Comparison of ENCODE assay signal across 13 cellular contexts in the genomic region with DNA sequence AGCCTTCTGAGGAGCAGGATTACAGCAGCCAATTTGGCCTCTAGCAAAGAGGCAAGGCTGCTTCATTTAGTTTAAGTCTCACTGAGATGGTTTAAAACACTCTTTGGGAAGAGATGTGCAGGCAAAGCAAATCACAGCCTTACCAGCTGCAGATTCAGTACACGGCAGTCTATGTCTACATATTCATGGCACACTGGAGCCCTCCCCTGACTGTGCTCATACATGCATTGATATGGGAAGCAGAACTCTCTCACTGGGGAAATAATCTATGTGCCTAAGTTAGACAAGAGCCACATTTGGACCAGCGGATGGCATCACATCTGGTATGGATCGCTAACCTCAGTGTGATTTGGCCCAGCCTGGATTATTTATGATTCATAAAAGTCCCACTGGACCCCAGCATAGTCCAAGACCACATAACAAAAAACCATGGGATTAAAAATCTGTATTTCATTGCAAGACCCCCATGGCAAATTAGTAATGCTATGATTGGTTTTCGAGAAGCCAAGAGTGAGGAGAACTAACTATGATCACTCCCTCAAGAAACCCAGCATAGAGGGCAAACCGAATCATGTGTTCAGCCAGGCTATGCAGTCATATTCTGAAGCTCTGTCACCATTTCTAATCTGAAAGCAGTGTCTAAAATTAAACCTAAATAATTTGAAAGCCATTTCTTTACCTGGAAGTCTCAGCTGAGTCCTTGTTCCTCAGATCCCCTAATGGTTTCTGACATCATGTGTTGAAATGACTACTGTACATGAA. TPM values are rescaled to one million over a fixed set of nuclear protein-coding genes. Genes with fewer than 3 reads are reported as not detected.
DNase-seq lines count a peak whose midpoint lies in the region; ATAC-seq and TF ChIP-seq lines count a peak whose summit lies in the region.
"Had no signal": no experiment of that assay in that cellular context is flagged by ENCODE, and none has a peak within 500 bp of the region (broad histone marks: within the 10 kb centered on the region; RNA-seq: fewer than 3 reads in every experiment).

No MANE protein-coding gene starts in this region.

- no peaks in the 10 kb centered on the region for H3K36me3 Mint-ChIP-seq in Caco-2 (ENCODE audit: insufficient read depth, unreplicated experiment)
- no peaks in the 10 kb centered on the region for H3K36me3 Mint-ChIP-seq in naive thymus-derived CD4-positive, alpha-beta T cell
- H3K36me3 Mint-ChIP-seq: stimulated activated effector memory CD8-positive, alpha-beta T cell treated with anti-CD3 and anti-CD28 coated beads, Interleukin-12 subunit alpha, Interleukin-12 subunit beta, amount 100 ng/mL, for 72 hours had no signal

- H3K27ac Mint-ChIP-seq in Caco-2 (ENCODE audit: unreplicated experiment) = no peak overlapping the region
- H3K27ac Mint-ChIP-seq in naive thymus-derived CD4-positive, alpha-beta T cell = no peak overlapping the region
- H3K27ac Mint-ChIP-seq: stimulated activated effector memory CD8-positive, alpha-beta T cell treated with anti-CD3 and anti-CD28 coated beads, Interleukin-12 subunit alpha, Interleukin-12 subunit beta, amount 100 ng/mL, for 72 hours had no signal

- H3K4me3 Mint-ChIP-seq in Caco-2 (ENCODE audit: unreplicated experiment) = no peak overlapping the region
- no peak overlapping the region for H3K4me3 Mint-ChIP-seq in naive thymus-derived CD4-positive, alpha-beta T cell
- H3K4me3 Mint-ChIP-seq: stimulated activated effector memory CD8-positive, alpha-beta T cell treated with anti-CD3 and anti-CD28 coated beads, Interleukin-12 subunit alpha, Interleukin-12 subunit beta, amount 100 ng/mL, for 72 hours had no signal

- POLR2A ChIA-PET in Caco-2 (lab: Charles Lee) = no interaction called here
- POLR2A ChIA-PET in naive thymus-derived CD4-positive, alpha-beta T cell (lab: Charles Lee) = no interaction called here

- TF ChIP-seq CTCF in RWPE2 (IDR thresholded peaks at IDR 0.05; ENCODE audit: poor library complexity, severe bottlenecking) (peak; percentile 13), fibroblast of villous mesenchyme (IDR thresholded peaks at IDR 0.05; ENCODE audit: insufficient read depth, low read depth, low read length) (peak; percentile 32), Caco-2 (IDR thresholded peaks at IDR 0.05; ENCODE audit: insufficient read depth in 1 of 2, low read depth in 1 of 2, low read length in 1 of 2, severe bottlenecking in 1 of 2, unreplicated experiment in 1 of 2) (no peak)

- H3K9me3 ChIP-seq in BLaER1 treated with 17β-estradiol and CSF1 and Interleukin-3, amounts not matched to agents 10 nM and 100 nM (replicated peaks in 1 of 11) = no peaks in the 10 kb centered on the region
- H3K9me3 ChIP-seq in RWPE2 (ENCODE audit: severe bottlenecking) = no peaks in the 10 kb centered on the region
- no peaks in the 10 kb centered on the region for H3K9me3 ChIP-seq in Caco-2
- H3K9me3 ChIP-seq in naive thymus-derived CD4-positive, alpha-beta T cell (ENCODE audit: control insufficient read depth in 2 of 3, low read length in 3 of 3) = no peaks in the 10 kb centered on the region

- H3K4me1 ChIP-seq in BLaER1 treated with 17β-estradiol and CSF1 and Interleukin-3, amounts not matched to agents 10 nM and 100 nM = peaks cover 14 to 55% (median 26%) of the 10 kb centered on the region in 10 experiments; a peak in 19 of 20 replicates
- peaks cover 10% of the 10 kb centered on the region for H3K4me1 ChIP-seq in RWPE2 (ENCODE audit: insufficient read depth, poor library complexity, severe bottlenecking)
- H3K4me1 ChIP-seq in Caco-2 = 0 out of 2 replicates have a peak, but pooled peaks cover 4% of the 10 kb centered on the region
- H3K4me1 ChIP-seq in naive thymus-derived CD4-positive, alpha-beta T cell (ENCODE audit: control insufficient read depth in 2 of 2, insufficient read depth in 2 of 2, low read length in 2 of 2) = no peaks in the 10 kb centered on the region

- intact Hi-C loops in Caco-2 (cut with micrococcal nuclease; ENCODE audit: unreplicated experiment) = no loop called here
- intact Hi-C loops in naive thymus-derived CD4-positive, alpha-beta T cell (cut with micrococcal nuclease) = no loop called here

- H3K4me1 Mint-ChIP-seq in Caco-2 (ENCODE audit: low read depth, unreplicated experiment) = peaks cover 6% of the 10 kb centered on the region
- H3K4me1 Mint-ChIP-seq in naive thymus-derived CD4-positive, alpha-beta T cell = peaks cover 0 to 4% (median 0%) of the 10 kb centered on the region in 7 donors
- H3K4me1 Mint-ChIP-seq: stimulated activated effector memory CD8-positive, alpha-beta T cell treated with anti-CD3 and anti-CD28 coated beads, Interleukin-12 subunit alpha, Interleukin-12 subunit beta, amount 100 ng/mL, for 72 hours had no signal

- H3K36me3 ChIP-seq in BLaER1 treated with 17β-estradiol and CSF1 and Interleukin-3, amounts not matched to agents 10 nM and 100 nM = no peaks in the 10 kb centered on the region
- H3K36me3 ChIP-seq in RWPE2 (ENCODE audit: low read depth) (no peaks in the 10 kb centered on the region), Caco-2 (ENCODE audit: control insufficient read depth, insufficient read depth, low read length) (no peaks in the 10 kb centered on the region)
- no peaks in the 10 kb centered on the region for H3K36me3 ChIP-seq in naive thymus-derived CD4-positive, alpha-beta T cell (ENCODE audit: control insufficient read depth in 2 of 3, insufficient read depth in 3 of 3, low read length in 3 of 3)

- no peaks in the 10 kb centered on the region for H3K9me3 Mint-ChIP-seq in Caco-2 (ENCODE audit: unreplicated experiment)
- H3K9me3 Mint-ChIP-seq in naive thymus-derived CD4-positive, alpha-beta T cell = peaks cover 0 to 5% (median 0%) of the 10 kb centered on the region in 11 donors
- H3K9me3 Mint-ChIP-seq: stimulated activated effector memory CD8-positive, alpha-beta T cell treated with anti-CD3 and anti-CD28 coated beads, Interleukin-12 subunit alpha, Interleukin-12 subunit beta, amount 100 ng/mL, for 72 hours had no signal

- no peak for DNase-seq in RWPE2 (ENCODE audit: low spot score)
- DNase-seq in fibroblast of villous mesenchyme (ENCODE audit: low read depth) = peak; percentile 77
- peak; percentile 61 for DNase-seq in pons (ENCODE audit: low spot score)
- no peak for DNase-seq in activated CD4-positive, alpha-beta T cell treated with anti-CD3 and anti-CD28 coated beads for 1 hour
- DNase-seq in Caco-2 = no peak
- no peak for DNase-seq in naive thymus-derived CD4-positive, alpha-beta T cell
- no peak for DNase-seq in iPS-NIHi11 (ENCODE audit: low spot score)
- DNase-seq: activated T-cell treated with anti-CD3 and anti-CD28 coated beads, Interleukin-2, amount 50 U/mL, for 48 hours; GF-D8; NCI-H510A treated with DMSO at 0.1 percent for 48 hours had no signal

- H4K20me1 ChIP-seq in BLaER1 treated with 17β-estradiol and CSF1 and Interleukin-3, amounts not matched to agents 10 nM and 100 nM = no peaks in the 10 kb centered on the region

- H3K27ac ChIP-seq in BLaER1 treated with 17β-estradiol and CSF1 and Interleukin-3, amounts not matched to agents 10 nM and 100 nM = peak overlapping the region in 3 of 11 experiments; percentile 61 to 73 (median 73); a peak in 4 of 22 replicates
- no peak overlapping the region for H3K27ac ChIP-seq in RWPE2 (ENCODE audit: poor library complexity, severe bottlenecking)
- no peak overlapping the region for H3K27ac ChIP-seq in naive thymus-derived CD4-positive, alpha-beta T cell (ENCODE audit: low read depth, low read length)

- H3K27me3 ChIP-seq in BLaER1 treated with 17β-estradiol and CSF1 and Interleukin-3, amounts not matched to agents 10 nM and 100 nM = no peaks in the 10 kb centered on the region
- H3K27me3 ChIP-seq in RWPE2 (ENCODE audit: insufficient read depth, poor library complexity, severe bottlenecking) = no peaks in the 10 kb centered on the region
- no peaks in the 10 kb centered on the region for H3K27me3 ChIP-seq in Caco-2 (replicated peaks; ENCODE audit: control insufficient read depth, insufficient read depth, low read length)
- H3K27me3 ChIP-seq in naive thymus-derived CD4-positive, alpha-beta T cell (ENCODE audit: control insufficient read depth in 2 of 2, insufficient read depth in 2 of 2, low read length in 2 of 2) = no peaks in the 10 kb centered on the region

- H3K4me2 ChIP-seq in BLaER1 treated with 17β-estradiol and CSF1 and Interleukin-3, amounts not matched to agents 10 nM and 100 nM = peak overlapping the region in 10 of 11 experiments; percentile 48 to 80 (median 63); a peak in 16 of 22 replicates

- peak overlapping the region in 3 of 10 experiments; percentile 44 to 58 (median 56); a peak in 6 of 20 replicates for H3K4me3 ChIP-seq in BLaER1 treated with 17β-estradiol and CSF1 and Interleukin-3, amounts not matched to agents 10 nM and 100 nM
- H3K4me3 ChIP-seq in RWPE2 (ENCODE audit: severe bottlenecking) (no peak overlapping the region), fibroblast of villous mesenchyme (ENCODE audit: low read depth, low read length) (peak overlapping the region; percentile 65), Caco-2 (ENCODE audit: low read depth, low read length) (no peak overlapping the region)
- no peak overlapping the region for H3K4me3 ChIP-seq in naive thymus-derived CD4-positive, alpha-beta T cell (ENCODE audit: low read length)

- no peak for ATAC-seq in RWPE2 (ENCODE audit: low read depth)
- ATAC-seq in naive thymus-derived CD4-positive, alpha-beta T cell = no peak
- ATAC-seq: HCT116; stimulated activated effector memory CD8-positive, alpha-beta T cell treated with anti-CD3 and anti-CD28 coated beads, Interleukin-12 subunit alpha, Interleukin-12 subunit beta, amount 100 ng/mL, for 72 hours had no signal

- no TSS peak for BruUV-seq in Caco-2 (replicated peaks; lab: Mats Ljungman, UMichigan)

- H3K9ac ChIP-seq in BLaER1 treated with 17β-estradiol and CSF1 and Interleukin-3, amounts not matched to agents 10 nM and 100 nM = peak overlapping the region in 3 of 11 experiments; percentile 71 to 74 (median 74); a peak in 5 of 22 replicates

- no peaks in the 10 kb centered on the region for H3K27me3 Mint-ChIP-seq in Caco-2 (ENCODE audit: insufficient read depth, unreplicated experiment)
- peaks cover 2 to 30% (median 19%) of the 10 kb centered on the region in 5 donors for H3K27me3 Mint-ChIP-seq in naive thymus-derived CD4-positive, alpha-beta T cell

- CTCF ChIA-PET in Caco-2 (lab: Charles Lee) = no interaction called here
- CTCF ChIA-PET in naive thymus-derived CD4-positive, alpha-beta T cell (lab: Charles Lee) = interaction anchor here (0.5 kb wide), 1 partner anchor 11 kb away, joined by 3 read pairs; no protein-coding TSS in a partner anchor

RNA-seq across cellular contexts. Expression of a gene that starts 1.3 kb away (rescaled TPM):
- total RNA-seq in fibroblast of villous mesenchyme (36.3 and 42.2 TPM in 2 replicates), Caco-2 (2022) (4.2 and 6.0 TPM in 2 replicates)
- under 1 TPM in 1 of 5 experiments, not detected in 4; 0.22 TPM for total RNA-seq in naive thymus-derived CD4-positive, alpha-beta T cell
- not detected for polyA plus RNA-seq in naive thymus-derived CD4-positive, alpha-beta T cell

Comparison
In these comparisons a context has a peak if more than half of its experiments do, and no peak if none do; other contexts are left out.
1. DNase-seq: peak in fibroblast of villous mesenchyme (single experiment) and pons (single experiment); none in RWPE2 (single experiment), activated CD4-positive, alpha-beta T cell treated with anti-CD3 and anti-CD28 coated beads for 1 hour (single experiment), Caco-2 (0 of 2), naive thymus-derived CD4-positive, alpha-beta T cell (0 of 9) and iPS-NIHi11 (single experiment).
2. CTCF ChIP-seq: peak in RWPE2 (single experiment) and fibroblast of villous mesenchyme (single experiment); none in Caco-2 (0 of 2).